In genomic region chr10:110567201-110568054, GRCh38 we compare ENCODE assay signal across 8 cellular contexts. TPM values are rescaled to one million over a fixed set of nuclear protein-coding genes. Genes with fewer than 3 reads are reported as not detected.
DNase-seq lines count a peak whose midpoint lies in the region; ATAC-seq and TF ChIP-seq lines count a peak whose summit lies in the region.

Gene SMC3 (plus strand): TSS chr10:110567695. CDS start chr10:110567817, 122 bp downstream.

- intact Hi-C loops in activated CD8-positive, alpha-beta T cell treated with anti-CD3 and anti-CD28 coated beads for 36 hours (cut with micrococcal nuclease) = no loop called here
- intact Hi-C loops in lower leg skin (cut with DNase I; ENCODE audit: low total_unique reads) = no loop called here

- peaks cover 20% of the 10 kb centered on the region for H3K27me3 Mint-ChIP-seq in activated CD8-positive, alpha-beta T cell treated with anti-CD3 and anti-CD28 coated beads for 36 hours

- CTCF ChIA-PET in activated CD8-positive, alpha-beta T cell treated with anti-CD3 and anti-CD28 coated beads for 36 hours (lab: Charles Lee) = interaction anchor here (0.7 to 1.5 kb wide), 4 partner anchors 21 to 262 kb away, joined by 3 to 4 read pairs (median 3); partner anchors contain the start of gene SMNDC1

- POLR2A ChIA-PET in activated CD8-positive, alpha-beta T cell treated with anti-CD3 and anti-CD28 coated beads for 36 hours (lab: Charles Lee) = interaction anchor here (0.7 to 2.8 kb wide), 21 partner anchors 8 to 322 kb away, joined by 3 to 11 read pairs (median 3); partner anchors contain the start of genes DUSP5 and SMNDC1

- H3K36me3 Mint-ChIP-seq in activated CD8-positive, alpha-beta T cell treated with anti-CD3 and anti-CD28 coated beads for 36 hours (ENCODE audit: low read depth) = peaks cover 22% of the 10 kb centered on the region

- no peak for TF ChIP-seq CTCF in activated CD8-positive, alpha-beta T cell treated with anti-CD3 and anti-CD28 coated beads for 36 hours (IDR thresholded peaks at IDR 0.05)
- no peak for TF ChIP-seq CTCF in lower leg skin (IDR thresholded peaks at IDR 0.05)

- ATAC-seq in GM19438 (IDR thresholded peaks at IDR 0.05; ENCODE audit: low read depth, unreplicated experiment) (peak; percentile 88), HG03575 (IDR thresholded peaks at IDR 0.05; ENCODE audit: extremely low read depth, insufficient number of reproducible peaks, low FRiP score, unreplicated experiment) (peak; percentile 68)
- peak; percentile 86 for ATAC-seq in activated CD8-positive, alpha-beta T cell treated with anti-CD3 and anti-CD28 coated beads for 36 hours

- peak within 1 kb of the TSS; percentile 99 for H3K27ac Mint-ChIP-seq in activated CD8-positive, alpha-beta T cell treated with anti-CD3 and anti-CD28 coated beads for 36 hours

- DNase-seq in CD1c-positive myeloid dendritic cell (ENCODE audit: extremely low spot score) = peak; percentile 95
- DNase-seq in NCI-H82 treated with DMSO at 0.1 percent for 48 hours (lab: John Stamatoyannopoulos, UW; ENCODE audit: unreplicated experiment) = peak; percentile 91
- DNase-seq in activated CD8-positive, alpha-beta T cell treated with anti-CD3 and anti-CD28 coated beads for 36 hours = peak; percentile 93
- DNase-seq in ecto neural progenitor cell (ENCODE audit: low spot score) = peak; percentile 97
- peak; percentile 86 to 98 for DNase-seq in lower leg skin (ENCODE audit: low spot score in 2 of 2)
- DNase-seq in stimulated activated CD4-positive, alpha-beta T cell treated with anti-CD3 and anti-CD28 coated beads, Interleukin-4, amount 100 ng/mL, for 48 hours (ENCODE audit: low read depth in 2 of 2) = peak; percentile 91 to 93

- H3K4me1 Mint-ChIP-seq in activated CD8-positive, alpha-beta T cell treated with anti-CD3 and anti-CD28 coated beads for 36 hours (ENCODE audit: low read depth) = peaks cover 32% of the 10 kb centered on the region

- peak within 1 kb of the TSS; percentile 85 for H3K4me3 ChIP-seq in lower leg skin (ENCODE audit: low read depth, poor library complexity, severe bottlenecking)

- H3K4me3 Mint-ChIP-seq in activated CD8-positive, alpha-beta T cell treated with anti-CD3 and anti-CD28 coated beads for 36 hours = peak within 1 kb of the TSS; percentile 98

- TF ChIP-seq POLR2A in lower leg skin (IDR thresholded peaks at IDR 0.05) = no peak

- 1% methylated on average over 51 to 59 of the region's 64 CpGs for WGBS in lower leg skin, 2 donors

- no peaks in the 10 kb centered on the region for H3K9me3 Mint-ChIP-seq in activated CD8-positive, alpha-beta T cell treated with anti-CD3 and anti-CD28 coated beads for 36 hours

RNA-seq across cellular contexts. Expression of gene SMC3, which starts in this region (rescaled TPM):
- 10 to 100 TPM; 69.7 to 71.2 TPM for total RNA-seq in activated CD8-positive, alpha-beta T cell treated with anti-CD3 and anti-CD28 coated beads for 36 hours
- total RNA-seq in lower leg skin = 10 to 100 TPM; 23.7 to 31.6 (median 30.5) TPM

Comparison
In these comparisons a context has a peak if more than half of its experiments do, and no peak if none do; other contexts are left out.
1. Peak in every context shown above with its lines: DNase-seq, ATAC-seq and H3K4me3 ChIP-seq.